15 cellular contexts compared by ENCODE assay signal in genomic region chr18:49017813-49018552, GRCh38.
A peak's percentile ranks its signal among the peaks of the same experiment; 100 is the strongest.
DNase-seq lines count a peak whose midpoint lies in the region; ATAC-seq and TF ChIP-seq lines count a peak whose summit lies in the region.
"Had no signal": no experiment of that assay in that cellular context is flagged by ENCODE, and none has a peak within 500 bp of the region (broad histone marks: within the 10 kb centered on the region; RNA-seq: fewer than 3 reads in every experiment).

No MANE protein-coding gene starts in this region.

- H3K79me2 ChIP-seq in GM23248 (ENCODE audit: insufficient read depth): no peaks in the 10 kb centered on the region

- no peak overlapping the region for H3K4me2 ChIP-seq in GM23248 (ENCODE audit: unreplicated experiment)

- in situ Hi-C loops in GM23248 (cut with MboI): no loop called here

- H3K36me3 ChIP-seq in NT2/D1 (ENCODE audit: insufficient read depth, insufficient read length, low read length): no peaks in the 10 kb centered on the region
- H3K36me3 ChIP-seq in spleen: no peaks in the 10 kb centered on the region
- no peaks in the 10 kb centered on the region for H3K36me3 ChIP-seq in GM23248 (ENCODE audit: low read depth)

- no peaks in the 10 kb centered on the region for H4K20me1 ChIP-seq in GM23248 (ENCODE audit: insufficient read depth)

- H3K27me3 ChIP-seq in NT2/D1 (ENCODE audit: insufficient read depth, insufficient read length): no peaks in the 10 kb centered on the region
- H3K27me3 ChIP-seq in spleen (replicated peaks in 1 of 7): peaks cover 0 to 5% (median 0%) of the 10 kb centered on the region in 7 donors
- H3K27me3 ChIP-seq in GM23248 (replicated peaks; ENCODE audit: insufficient read depth): no peaks in the 10 kb centered on the region

- no peaks in the 10 kb centered on the region for H3F3A ChIP-seq in GM23248 (ENCODE audit: insufficient read depth)

- TF ChIP-seq CTCF in spleen (IDR thresholded peaks at IDR 0.05 in 8 of 11, conservative IDR thresholded peaks at IDR 0.05 in 3 of 11): no peak

- H2AFZ ChIP-seq in GM23248: no peak overlapping the region

- H3K4me3 ChIP-seq in NT2/D1 (ENCODE audit: insufficient read length, low read depth): no peak overlapping the region
- H3K4me3 ChIP-seq in spleen: no peak overlapping the region
- H3K4me3 ChIP-seq in GM23248: no peak overlapping the region

- H3K9me3 ChIP-seq in NT2/D1 (ENCODE audit: insufficient read depth, low read length) (peaks cover 5% of the 10 kb centered on the region; the same call in 1 of the 2 replicates), spleen (no peaks in the 10 kb centered on the region), GM23248 (ENCODE audit: low read depth) (no peaks in the 10 kb centered on the region)

- TF ChIP-seq POLR2A in spleen (IDR thresholded peaks at IDR 0.05): no peak

- H3K27ac ChIP-seq in spleen (no peak overlapping the region), GM23248 (no peak overlapping the region)

- WGBS in spleen, 5 donors: 89 to 96% (median 95%) methylated on average over 5 to 21 of the region's 21 CpGs
- 94 to 95% methylated on average over 18 to 21 of the region's 21 CpGs for WGBS in GM23248 (ENCODE audit: low coverage in 1 of 2, low lambda C conversion rate in 2 of 2, missing lambda C conversion rate in 2 of 2), 2 experiments

- ATAC-seq in activated CD4-positive, CD25-positive, alpha-beta regulatory T cell treated with anti-CD3 and anti-CD28 coated beads, Interleukin-2, amount 50 U/mL, for 24 hours: no peak
- ATAC-seq: left colon; stimulated activated naive CD8-positive, alpha-beta T cell treated with anti-CD3 and anti-CD28 coated beads, Interleukin-15, Interleukin-2, amounts not matched to agents 100 U/mL and 50 U/mL, for 24 hours had no signal

- intact Hi-C loops in spleen (cut with DNase I; ENCODE audit: low total_unique reads): no loop called here

- no peaks in the 10 kb centered on the region for H3K9me2 ChIP-seq in GM23248 (ENCODE audit: insufficient read depth)

- H3K4me1 ChIP-seq in NT2/D1 (ENCODE audit: insufficient read depth, insufficient read length) (peaks cover 44% of the 10 kb centered on the region), spleen (peaks cover 0 to 2% (median 0%) of the 10 kb centered on the region in 6 donors), GM23248 (ENCODE audit: insufficient read depth) (peaks cover 10% of the 10 kb centered on the region)

- DNase-seq in activated CD8-positive, alpha-beta memory T cell treated with anti-CD3 and anti-CD28 coated beads for 24 hours: peak; percentile 47
- DNase-seq in activated CD8-positive, alpha-beta memory T cell treated with anti-CD3 and anti-CD28 coated beads, Interleukin-2, amount 50 U/mL, for 4 hours: no peak
- DNase-seq in NT2/D1 (ENCODE audit: low read depth, low spot score) (no peak), islet precursor cell (peak; percentile 47), spleen (peak; percentile 73), NCI-H2227 treated with DMSO at 0.1 percent for 48 hours (lab: John Stamatoyannopoulos, UW) (no peak), GM23248 (no peak)
- DNase-seq: activated CD4-positive, alpha-beta T cell treated with anti-CD3 and anti-CD28 coated beads, Interleukin-2, amount 50 U/mL, for 1 hour; GDM1; left colon; NCI-H1105 treated with DMSO at 0.1 percent for 48 hours; SIG-M5; stimulated activated CD4-positive, alpha-beta T cell treated with anti-CD3 and anti-CD28 coated beads, Interleukin-12 subunit alpha, Interleukin-12 subunit beta, amount 100 ng/mL, for 4 hours; stimulated activated naive CD8-positive, alpha-beta T cell treated with anti-CD3 and anti-CD28 coated beads, Interleukin-15, Interleukin-2, amounts not matched to agents 100 U/mL and 50 U/mL, for 24 hours had no signal

- H3K9ac ChIP-seq in NT2/D1 (ENCODE audit: insufficient read length, low read depth) (peak overlapping the region; percentile 50), GM23248 (no peak overlapping the region)

Comparison
In these comparisons a context has a peak if more than half of its experiments do, and no peak if none do; other contexts are left out.
1. DNase-seq: peak in activated CD8-positive, alpha-beta memory T cell treated with anti-CD3 and anti-CD28 coated beads for 24 hours (single experiment), islet precursor cell (single experiment) and spleen (single experiment); none in activated CD8-positive, alpha-beta memory T cell treated with anti-CD3 and anti-CD28 coated beads, Interleukin-2, amount 50 U/mL, for 4 hours (single experiment), NT2/D1 (single experiment), NCI-H2227 treated with DMSO at 0.1 percent for 48 hours (single experiment) and GM23248 (single experiment).